Comparison of ENCODE assay signal across 15 cellular contexts in genomic region chr20:32968833-32969241, GRCh38. TPM values are rescaled to one million over a fixed set of nuclear protein-coding genes. Genes with fewer than 3 reads are reported as not detected.
DNase-seq lines count a peak whose midpoint lies in the region; ATAC-seq, FAIRE-seq and TF ChIP-seq lines count a peak whose summit lies in the region.
"Had no signal": no experiment of that assay in that cellular context is flagged by ENCODE, and none has a peak within 500 bp of the region (broad histone marks: within the 10 kb centered on the region; RNA-seq: fewer than 3 reads in every experiment).

No MANE protein-coding gene starts in this region.

- peak overlapping the region; percentile 66 for H3K27ac Mint-ChIP-seq in stimulated activated naive B cell treated with anti-CD40 and anti-IgM and Interleukin-4, amounts not matched to agents 10 μg/mL and 1 μg/mL and 100 μg/mL, for 72 hours
- H3K27ac Mint-ChIP-seq in GM23338, result no peak overlapping the region

- no peaks in the 10 kb centered on the region for H3K9me3 ChIP-seq in HEK293 (ENCODE audit: control insufficient read depth, insufficient read depth, low read depth, low read length)
- H3K9me3 ChIP-seq in mucosa of descending colon, result no peaks in the 10 kb centered on the region
- H3K9me3 ChIP-seq: stomach had no signal

- H3K79me2 ChIP-seq in GM23338 (replicated peaks; ENCODE audit: insufficient read depth), result no peaks in the 10 kb centered on the region

- intact Hi-C loops in mucosa of descending colon (cut with DNase I, micrococcal nuclease), result no loop called here

- H3K4me3 ChIP-seq in HEK293 (ENCODE audit: low read depth, low read length) (no peak overlapping the region), GM23338 (no peak overlapping the region), mucosa of descending colon (no peak overlapping the region)
- H3K4me3 ChIP-seq: stomach had no signal

- H3K27ac ChIP-seq in HEK293 (ENCODE audit: extremely low read depth, low read depth, low read length) (no peak overlapping the region), GM23338 (ENCODE audit: low read depth) (no peak overlapping the region)
- H3K27ac ChIP-seq: stomach had no signal

- no peak overlapping the region for H2AFZ ChIP-seq in GM23338

- 0 out of 2 replicates have a peak, but pooled peaks cover 3% of the 10 kb centered on the region for H3F3A ChIP-seq in GM23338 (replicated peaks; ENCODE audit: low read depth)

- CTCF ChIA-PET in HEK293 (lab: Yijun Ruan, JAX), result interaction anchor here (0.6 kb wide), 1 partner anchor 11 kb away, joined by 3 read pairs; no protein-coding TSS in a partner anchor

- no peak for ATAC-seq in stimulated activated naive B cell treated with anti-CD40 and anti-IgM and Interleukin-4, amounts not matched to agents 10 μg/mL and 1 μg/mL and 100 μg/mL, for 72 hours (replicated peaks)
- no peak for ATAC-seq in GM23338
- no peak for ATAC-seq in mucosa of descending colon
- ATAC-seq in HG02588 (IDR thresholded peaks at IDR 0.05; ENCODE audit: unreplicated experiment), result no peak
- ATAC-seq: PC-3 had no signal

- POLR2A ChIA-PET in HEK293 (lab: Yijun Ruan, JAX), result no interaction called here

- no peaks in the 10 kb centered on the region for H3K9me3 Mint-ChIP-seq in stimulated activated naive B cell treated with anti-CD40 and anti-IgM and Interleukin-4, amounts not matched to agents 10 μg/mL and 1 μg/mL and 100 μg/mL, for 72 hours
- H3K9me3 Mint-ChIP-seq in GM23338, result no peaks in the 10 kb centered on the region; the same call in 2 of the 3 replicates

- H3K4me2 ChIP-seq in GM23338, result no peak overlapping the region

- no peak overlapping the region for H3K4me3 Mint-ChIP-seq in stimulated activated naive B cell treated with anti-CD40 and anti-IgM and Interleukin-4, amounts not matched to agents 10 μg/mL and 1 μg/mL and 100 μg/mL, for 72 hours
- H3K4me3 Mint-ChIP-seq in GM23338, result no peak overlapping the region

- H3K36me3 ChIP-seq in HEK293 (ENCODE audit: control insufficient read depth in 2 of 2, insufficient read depth in 1 of 2, low read length in 2 of 2) (no peaks in the 10 kb centered on the region), GM23338 (ENCODE audit: insufficient read depth) (no peaks in the 10 kb centered on the region), mucosa of descending colon (ENCODE audit: low read depth) (no peaks in the 10 kb centered on the region)
- H3K36me3 ChIP-seq: stomach had no signal

- H3K4me1 ChIP-seq in HEK293 (ENCODE audit: control insufficient read depth, insufficient read depth, low read length) (no peaks in the 10 kb centered on the region), GM23338 (ENCODE audit: insufficient read depth) (peaks cover 19% of the 10 kb centered on the region), mucosa of descending colon (ENCODE audit: low read depth) (peaks cover 2% of the 10 kb centered on the region)

- peaks cover 5 to 6% of the 10 kb centered on the region in 2 donors for H3K27me3 Mint-ChIP-seq in stimulated activated naive B cell treated with anti-CD40 and anti-IgM and Interleukin-4, amounts not matched to agents 10 μg/mL and 1 μg/mL and 100 μg/mL, for 72 hours
- H3K27me3 Mint-ChIP-seq in GM23338 (ENCODE audit: insufficient read depth, low read depth, poor library complexity), result peaks cover 12% of the 10 kb centered on the region

- TF ChIP-seq CTCF in HEK293 (tag by site-specific recombination; IDR thresholded peaks at IDR 0.05) (no peak), GM23338 (conservative IDR thresholded peaks at IDR 0.05; ENCODE audit: low read depth in 2 of 2) (no peak), mucosa of descending colon (IDR thresholded peaks at IDR 0.05) (no peak), D721Med (IDR thresholded peaks at IDR 0.05; ENCODE audit: insufficient read depth, missing control alignments) (no peak)

- H4K20me1 ChIP-seq in GM23338 (replicated peaks; ENCODE audit: insufficient read depth), result no peaks in the 10 kb centered on the region

- DNase-seq in activated CD8-positive, alpha-beta memory T cell treated with anti-CD3 and anti-CD28 coated beads, Interleukin-2, amount 50 U/mL, for 48 hours, result peak; percentile 75
- DNase-seq in hepatic stellate cell (ENCODE audit: low spot score), result peak; percentile 3
- DNase-seq in stimulated activated naive B cell treated with anti-CD40 and anti-IgM and Interleukin-4, amounts not matched to agents 10 μg/mL and 1 μg/mL and 100 μg/mL, for 72 hours, result no peak
- no peak for DNase-seq in GM23338 (ENCODE audit: low spot score)
- no peak for DNase-seq in mucosa of descending colon
- DNase-seq in D721Med (ENCODE audit: insufficient read length, low spot score), result no peak
- DNase-seq: DMS 273 treated with DMSO at 0.1 percent for 48 hours, hypothalamus, NCI-H1694, PC-3, stomach had no signal

- H3K36me3 Mint-ChIP-seq in stimulated activated naive B cell treated with anti-CD40 and anti-IgM and Interleukin-4, amounts not matched to agents 10 μg/mL and 1 μg/mL and 100 μg/mL, for 72 hours, result peaks cover 0 to 3% of the 10 kb centered on the region in 2 donors
- no peaks in the 10 kb centered on the region for H3K36me3 Mint-ChIP-seq in GM23338 (ENCODE audit: low read depth)

- no peaks in the 10 kb centered on the region for H3K9me2 ChIP-seq in GM23338 (ENCODE audit: insufficient read depth)

- FAIRE-seq in D721Med (lab: Jason Lieb, UNC), result no peak
- FAIRE-seq: endometrium had no signal

- H3K27me3 ChIP-seq in GM23338 (ENCODE audit: insufficient read depth), result no peaks in the 10 kb centered on the region

- H3K4me1 Mint-ChIP-seq in stimulated activated naive B cell treated with anti-CD40 and anti-IgM and Interleukin-4, amounts not matched to agents 10 μg/mL and 1 μg/mL and 100 μg/mL, for 72 hours, result peaks cover 33 to 37% of the 10 kb centered on the region in 2 donors
- peaks cover 2% of the 10 kb centered on the region for H3K4me1 Mint-ChIP-seq in GM23338

TF ChIP-seq in HEK293, 187 proteins besides CTCF, POLR2A, EP300 and RAD21 (continues in another document):
- TF ChIP-seq ZNF26 (tag by site-specific recombination; IDR thresholded peaks at IDR 0.05), result no peak
- no peak for TF ChIP-seq ZNF639 (tag by site-specific recombination; IDR thresholded peaks at IDR 0.05)
- peak; percentile 49 for TF ChIP-seq ZFHX2 (tag by site-specific recombination; conservative IDR thresholded peaks at IDR 0.05)
- TF ChIP-seq ZNF239 (tag by site-specific recombination; IDR thresholded peaks at IDR 0.05), result no peak
- no peak for TF ChIP-seq ZNF549 (tag by site-specific recombination; IDR thresholded peaks at IDR 0.05)

TF ChIP-seq in GM23338, 12 proteins besides CTCF, POLR2A, EP300 and RAD21 (continues in another document):
- TF ChIP-seq EZH2phosphoT487 (IDR thresholded peaks at IDR 0.05; ENCODE audit: unreplicated experiment), result no peak

RNA-seq across cellular contexts. Expression of gene SUN5, which starts 35.4 kb away (rescaled TPM):
- total RNA-seq in GM23338 (2014; rRNA removed; shearing (Covaris generic)), result not detected in 2 replicates
- polyA plus RNA-seq in GM23338 (2016; fragmentation: Nextera tagmentation; extraction: Ambion mirVana), result not detected in 2 replicates
- not detected for total RNA-seq in mucosa of descending colon
- total RNA-seq: myocyte, PC-3, stomach had no signal
- polyA plus RNA-seq: stomach had no signal

RNA-seq across cellular contexts. Expression of gene BPIFB2, which starts 38.7 kb away (rescaled TPM):
- total RNA-seq in GM23338 (2014; rRNA removed; shearing (Covaris generic)), result not detected in 2 replicates
- polyA plus RNA-seq in GM23338 (2016; fragmentation: Nextera tagmentation; extraction: Ambion mirVana), result not detected in 2 replicates
- total RNA-seq in mucosa of descending colon, result not detected
- total RNA-seq: myocyte, PC-3, stomach had no signal

Comparison
In these comparisons a context has a peak if more than half of its experiments do, and no peak if none do; other contexts are left out.
1. DNase-seq: peak in activated CD8-positive, alpha-beta memory T cell treated with anti-CD3 and anti-CD28 coated beads, Interleukin-2, amount 50 U/mL, for 48 hours (single experiment) and hepatic stellate cell (single experiment); none in stimulated activated naive B cell treated with anti-CD40 and anti-IgM and Interleukin-4, amounts not matched to agents 10 μg/mL and 1 μg/mL and 100 μg/mL, for 72 hours (single experiment), GM23338 (single experiment), mucosa of descending colon (0 of 3) and D721Med (single experiment).